Comparison of ENCODE assay signal across 12 cellular contexts in the genomic region with DNA sequence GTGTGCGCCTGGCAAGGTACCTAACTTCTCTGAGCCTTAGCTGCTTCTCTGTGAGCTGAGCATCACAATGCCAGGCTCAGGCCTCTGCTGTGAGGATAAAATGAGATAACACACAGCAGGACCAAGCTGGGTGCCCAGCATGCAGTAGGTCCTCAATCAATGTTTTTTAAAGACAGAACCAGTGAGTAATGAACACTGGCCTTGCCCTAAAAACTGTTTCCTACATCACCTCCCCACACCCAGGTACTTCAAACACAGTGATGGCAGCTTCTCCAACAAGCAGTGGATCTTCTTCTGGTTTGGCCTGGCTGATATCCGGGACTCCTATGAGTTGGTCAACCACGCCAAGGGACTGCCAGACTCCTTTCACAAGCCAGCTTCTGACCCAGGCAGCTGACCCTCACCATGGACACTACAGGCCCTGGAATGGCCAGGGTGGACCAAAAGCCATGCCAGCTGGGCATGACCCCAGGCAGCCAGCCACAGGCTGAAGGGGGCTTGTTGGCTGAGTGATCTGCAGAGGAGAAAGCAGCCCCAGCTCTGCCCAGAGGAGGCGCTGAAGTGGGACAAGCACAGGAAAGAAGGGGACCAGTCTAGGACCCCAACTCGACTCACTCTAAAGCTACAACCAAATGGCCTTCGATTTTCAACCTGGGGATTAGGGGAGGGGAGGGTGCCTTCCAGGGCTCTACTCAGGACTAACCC. TPM values are rescaled to one million over a fixed set of nuclear protein-coding genes. Genes with fewer than 3 reads are reported as not detected.
DNase-seq lines count a peak whose midpoint lies in the region; ATAC-seq and TF ChIP-seq lines count a peak whose summit lies in the region.
"Had no signal": no experiment of that assay in that cellular context is flagged by ENCODE, and none has a peak within 500 bp of the region (broad histone marks: within the 10 kb centered on the region; RNA-seq: fewer than 3 reads in every experiment).

No MANE protein-coding gene starts in this region.

- H3K27ac Mint-ChIP-seq in dendritic cell treated with granulocyte-macrophage colony-stimulating factor and Interleukin-4, amounts not matched to agents 40 ng/mL and 50 ng/mL, for 4 days: peak overlapping the region; percentile 84
- H3K27ac Mint-ChIP-seq in osteocyte (ENCODE audit: unreplicated experiment): no peak overlapping the region

- H3K4me1 ChIP-seq in ES-I3 (ENCODE audit: insufficient read depth, low read length) (peaks cover 9% of the 10 kb centered on the region), OCI-LY3 (ENCODE audit: low read length) (peaks cover 8% of the 10 kb centered on the region)

- peaks cover 52% of the 10 kb centered on the region for H3K36me3 Mint-ChIP-seq in dendritic cell treated with granulocyte-macrophage colony-stimulating factor and Interleukin-4, amounts not matched to agents 40 ng/mL and 50 ng/mL, for 4 days (ENCODE audit: low read depth)
- peaks cover 7% of the 10 kb centered on the region for H3K36me3 Mint-ChIP-seq in osteocyte (ENCODE audit: unreplicated experiment)

- H3K36me3 ChIP-seq in ES-I3 (ENCODE audit: insufficient read depth, low read length) (0 out of 2 replicates have a peak, but pooled peaks cover 7% of the 10 kb centered on the region), OCI-LY3 (replicated peaks; ENCODE audit: low read depth, low read length) (peaks cover 2% of the 10 kb centered on the region)

- intact Hi-C loops in dendritic cell treated with granulocyte-macrophage colony-stimulating factor and Interleukin-4, amounts not matched to agents 40 ng/mL and 50 ng/mL, for 4 days (cut with micrococcal nuclease): no loop called here

- no peak for ATAC-seq in GM21576 (IDR thresholded peaks at IDR 0.05; ENCODE audit: unreplicated experiment)
- ATAC-seq: right lobe of liver had no signal

- H3K27me3 Mint-ChIP-seq in dendritic cell treated with granulocyte-macrophage colony-stimulating factor and Interleukin-4, amounts not matched to agents 40 ng/mL and 50 ng/mL, for 4 days: peaks cover 31% of the 10 kb centered on the region
- peaks cover 7% of the 10 kb centered on the region for H3K27me3 Mint-ChIP-seq in osteocyte (ENCODE audit: unreplicated experiment)

- no peaks in the 10 kb centered on the region for H3K9me3 Mint-ChIP-seq in dendritic cell treated with granulocyte-macrophage colony-stimulating factor and Interleukin-4, amounts not matched to agents 40 ng/mL and 50 ng/mL, for 4 days
- H3K9me3 Mint-ChIP-seq in osteocyte (ENCODE audit: unreplicated experiment): no peaks in the 10 kb centered on the region

- H4K20me1 ChIP-seq in OCI-LY3 (ENCODE audit: insufficient read depth, low read length): no peaks in the 10 kb centered on the region

- peaks cover 70% of the 10 kb centered on the region for H3K4me1 Mint-ChIP-seq in dendritic cell treated with granulocyte-macrophage colony-stimulating factor and Interleukin-4, amounts not matched to agents 40 ng/mL and 50 ng/mL, for 4 days (ENCODE audit: low read depth)
- peaks cover 29% of the 10 kb centered on the region for H3K4me1 Mint-ChIP-seq in osteocyte (ENCODE audit: unreplicated experiment)

- no peaks in the 10 kb centered on the region for H3K27me3 ChIP-seq in OCI-LY3 (ENCODE audit: low read depth, low read length)
- H3K27me3 ChIP-seq: right lobe of liver had no signal

- no peaks in the 10 kb centered on the region for H3K79me2 ChIP-seq in OCI-LY3 (ENCODE audit: low read length)

- H3K9me3 ChIP-seq in ES-I3 (ENCODE audit: control insufficient read depth, insufficient read depth, low read length) (no peaks in the 10 kb centered on the region), OCI-LY3 (ENCODE audit: insufficient read depth, low read length) (no peaks in the 10 kb centered on the region)
- H3K9me3 ChIP-seq: right lobe of liver had no signal

- DNase-seq in osteocyte (ENCODE audit: extremely low spot score, unreplicated experiment) (no peak), GM20000 (ENCODE audit: low spot score) (no peak), NCI-H774 (lab: John Stamatoyannopoulos, UW) (no peak)
- DNase-seq: hypothalamus, NCI-H1092 treated with DMSO at 0.1 percent for 48 hours, SHP77 had no signal

- TF ChIP-seq CTCF in OCI-LY3 (IDR thresholded peaks at IDR 0.05; ENCODE audit: low read depth, low read length): no peak
- no peak for TF ChIP-seq CTCF in osteocyte (IDR thresholded peaks at IDR 0.05)
- no peak for TF ChIP-seq CTCF in GM20000 (IDR thresholded peaks at IDR 0.05; ENCODE audit: extremely low read depth, missing control alignments)

- H3K4me2 ChIP-seq in OCI-LY3 (ENCODE audit: low read length): peak overlapping the region; percentile 91

- H2AFZ ChIP-seq in OCI-LY3 (ENCODE audit: low read depth, low read length): no peak overlapping the region

- H3K9ac ChIP-seq in ES-I3 (ENCODE audit: low read depth, low read length) (peak overlapping the region; percentile 95; the same call in 1 of the 2 replicates), OCI-LY3 (ENCODE audit: low read length) (no peak overlapping the region)

- peak overlapping the region; percentile 84 for H3K4me3 Mint-ChIP-seq in dendritic cell treated with granulocyte-macrophage colony-stimulating factor and Interleukin-4, amounts not matched to agents 40 ng/mL and 50 ng/mL, for 4 days
- peak overlapping the region; percentile 80 for H3K4me3 Mint-ChIP-seq in osteocyte (ENCODE audit: unreplicated experiment)

- H3K27ac ChIP-seq in OCI-LY3 (ENCODE audit: low read length): no peak overlapping the region
- H3K27ac ChIP-seq: right lobe of liver had no signal

- H3K4me3 ChIP-seq in OCI-LY3 (ENCODE audit: low read length): peak overlapping the region; percentile 91

RNA-seq across cellular contexts. Expression of a gene that starts 3.9 kb away (rescaled TPM):
- total RNA-seq in osteocyte: 0.29 and 0.78 TPM in 2 replicates

RNA-seq across cellular contexts. Expression of a gene that starts 6.4 kb away (rescaled TPM):
- total RNA-seq in osteocyte: 21.7 and 23.6 TPM in 2 replicates

RNA-seq across cellular contexts. Expression of a gene that starts 54.6 kb away (rescaled TPM):
- total RNA-seq in osteocyte: not detected in 2 replicates
- total RNA-seq: right lobe of liver, subcutaneous adipose tissue had no signal

RNA-seq across cellular contexts. Expression of a gene that starts 58.1 kb away (rescaled TPM):
- 49.3 and 49.5 TPM in 2 replicates for total RNA-seq in osteocyte
